ENCODE assay signal across 1 cellular context in genomic region chr14:99566390-99567354, GRCh38.
TF ChIP-seq lines count a peak whose summit lies in the region.

No MANE protein-coding gene starts in this region.

TF ChIP-seq in HepG2, 621 proteins besides CTCF, POLR2A, EP300 and RAD21 (continued from another document):
- TF ChIP-seq RNF219 (CRISPR knock-in tag; IDR thresholded peaks at IDR 0.05) = no peak
- TF ChIP-seq CBX1 (IDR thresholded peaks at IDR 0.05; ENCODE audit: low read depth) = no peak
- peak; percentile 70 for TF ChIP-seq FOXA3 (CRISPR knock-in tag; IDR thresholded peaks at IDR 0.05)
- no peak for TF ChIP-seq SNAPC2 (CRISPR knock-in tag; IDR thresholded peaks at IDR 0.05)
- TF ChIP-seq NR2F2 (IDR thresholded peaks at IDR 0.05; ENCODE audit: borderline replicate concordance, low read depth) = peak; percentile 76; the same call in 1 of the 2 replicates
- TF ChIP-seq TARDBP (CRISPR knock-in tag; IDR thresholded peaks at IDR 0.05) = peak; percentile 80; the same call in 1 of the 2 replicates
- TF ChIP-seq SP140L (CRISPR knock-in tag; IDR thresholded peaks at IDR 0.05; ENCODE audit: borderline replicate concordance) = no peak
- TF ChIP-seq ZNF761 (CRISPR knock-in tag; conservative IDR thresholded peaks at IDR 0.05) = peak; percentile 47; the same call in 1 of the 2 replicates
- no peak for TF ChIP-seq ZNF382 (CRISPR knock-in tag; IDR thresholded peaks at IDR 0.05; ENCODE audit: borderline replicate concordance)
- no peak for TF ChIP-seq SMAD1 (CRISPR knock-in tag; IDR thresholded peaks at IDR 0.05; ENCODE audit: borderline replicate concordance, low read depth)
- TF ChIP-seq ZBTB37 (CRISPR knock-in tag; IDR thresholded peaks at IDR 0.05) = no peak
- TF ChIP-seq ZNF138 (CRISPR knock-in tag; IDR thresholded peaks at IDR 0.05; ENCODE audit: low read depth) = no peak
- peak; percentile 83 for TF ChIP-seq MLX (CRISPR knock-in tag; IDR thresholded peaks at IDR 0.05)
- no peak for TF ChIP-seq ZFP62 (CRISPR knock-in tag; IDR thresholded peaks at IDR 0.05)
- TF ChIP-seq SNAPC5 (CRISPR knock-in tag; IDR thresholded peaks at IDR 0.05; ENCODE audit: borderline replicate concordance) = no peak
- TF ChIP-seq NBN (conservative IDR thresholded peaks at IDR 0.05) = no peak
- no peak for TF ChIP-seq FOXK1 (CRISPR knock-in tag; IDR thresholded peaks at IDR 0.05; ENCODE audit: borderline replicate concordance, low read depth)
- 0 out of 2 replicates have a peak, but pooled peaks have one; percentile 58 for TF ChIP-seq ZFP36L1 (CRISPR knock-in tag; IDR thresholded peaks at IDR 0.05)
- TF ChIP-seq, protein P1, sequence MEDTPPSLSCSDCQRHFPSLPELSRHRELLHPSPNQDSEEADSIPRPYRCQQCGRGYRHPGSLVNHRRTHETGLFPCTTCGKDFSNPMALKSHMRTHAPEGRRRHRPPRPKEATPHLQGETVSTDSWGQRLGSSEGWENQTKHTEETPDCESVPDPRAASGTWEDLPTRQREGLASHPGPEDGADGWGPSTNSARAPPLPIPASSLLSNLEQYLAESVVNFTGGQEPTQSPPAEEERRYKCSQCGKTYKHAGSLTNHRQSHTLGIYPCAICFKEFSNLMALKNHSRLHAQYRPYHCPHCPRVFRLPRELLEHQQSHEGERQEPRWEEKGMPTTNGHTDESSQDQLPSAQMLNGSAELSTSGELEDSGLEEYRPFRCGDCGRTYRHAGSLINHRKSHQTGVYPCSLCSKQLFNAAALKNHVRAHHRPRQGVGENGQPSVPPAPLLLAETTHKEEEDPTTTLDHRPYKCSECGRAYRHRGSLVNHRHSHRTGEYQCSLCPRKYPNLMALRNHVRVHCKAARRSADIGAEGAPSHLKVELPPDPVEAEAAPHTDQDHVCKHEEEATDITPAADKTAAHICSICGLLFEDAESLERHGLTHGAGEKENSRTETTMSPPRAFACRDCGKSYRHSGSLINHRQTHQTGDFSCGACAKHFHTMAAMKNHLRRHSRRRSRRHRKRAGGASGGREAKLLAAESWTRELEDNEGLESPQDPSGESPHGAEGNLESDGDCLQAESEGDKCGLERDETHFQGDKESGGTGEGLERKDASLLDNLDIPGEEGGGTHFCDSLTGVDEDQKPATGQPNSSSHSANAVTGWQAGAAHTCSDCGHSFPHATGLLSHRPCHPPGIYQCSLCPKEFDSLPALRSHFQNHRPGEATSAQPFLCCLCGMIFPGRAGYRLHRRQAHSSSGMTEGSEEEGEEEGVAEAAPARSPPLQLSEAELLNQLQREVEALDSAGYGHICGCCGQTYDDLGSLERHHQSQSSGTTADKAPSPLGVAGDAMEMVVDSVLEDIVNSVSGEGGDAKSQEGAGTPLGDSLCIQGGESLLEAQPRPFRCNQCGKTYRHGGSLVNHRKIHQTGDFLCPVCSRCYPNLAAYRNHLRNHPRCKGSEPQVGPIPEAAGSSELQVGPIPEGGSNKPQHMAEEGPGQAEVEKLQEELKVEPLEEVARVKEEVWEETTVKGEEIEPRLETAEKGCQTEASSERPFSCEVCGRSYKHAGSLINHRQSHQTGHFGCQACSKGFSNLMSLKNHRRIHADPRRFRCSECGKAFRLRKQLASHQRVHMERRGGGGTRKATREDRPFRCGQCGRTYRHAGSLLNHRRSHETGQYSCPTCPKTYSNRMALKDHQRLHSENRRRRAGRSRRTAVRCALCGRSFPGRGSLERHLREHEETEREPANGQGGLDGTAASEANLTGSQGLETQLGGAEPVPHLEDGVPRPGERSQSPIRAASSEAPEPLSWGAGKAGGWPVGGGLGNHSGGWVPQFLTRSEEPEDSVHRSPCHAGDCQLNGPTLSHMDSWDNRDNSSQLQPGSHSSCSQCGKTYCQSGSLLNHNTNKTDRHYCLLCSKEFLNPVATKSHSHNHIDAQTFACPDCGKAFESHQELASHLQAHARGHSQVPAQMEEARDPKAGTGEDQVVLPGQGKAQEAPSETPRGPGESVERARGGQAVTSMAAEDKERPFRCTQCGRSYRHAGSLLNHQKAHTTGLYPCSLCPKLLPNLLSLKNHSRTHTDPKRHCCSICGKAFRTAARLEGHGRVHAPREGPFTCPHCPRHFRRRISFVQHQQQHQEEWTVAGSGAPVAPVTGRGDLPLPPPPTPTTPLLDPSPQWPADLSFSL (CRISPR knock-in tag; IDR thresholded peaks at IDR 0.05) = no peak
- TF ChIP-seq, protein P2, sequence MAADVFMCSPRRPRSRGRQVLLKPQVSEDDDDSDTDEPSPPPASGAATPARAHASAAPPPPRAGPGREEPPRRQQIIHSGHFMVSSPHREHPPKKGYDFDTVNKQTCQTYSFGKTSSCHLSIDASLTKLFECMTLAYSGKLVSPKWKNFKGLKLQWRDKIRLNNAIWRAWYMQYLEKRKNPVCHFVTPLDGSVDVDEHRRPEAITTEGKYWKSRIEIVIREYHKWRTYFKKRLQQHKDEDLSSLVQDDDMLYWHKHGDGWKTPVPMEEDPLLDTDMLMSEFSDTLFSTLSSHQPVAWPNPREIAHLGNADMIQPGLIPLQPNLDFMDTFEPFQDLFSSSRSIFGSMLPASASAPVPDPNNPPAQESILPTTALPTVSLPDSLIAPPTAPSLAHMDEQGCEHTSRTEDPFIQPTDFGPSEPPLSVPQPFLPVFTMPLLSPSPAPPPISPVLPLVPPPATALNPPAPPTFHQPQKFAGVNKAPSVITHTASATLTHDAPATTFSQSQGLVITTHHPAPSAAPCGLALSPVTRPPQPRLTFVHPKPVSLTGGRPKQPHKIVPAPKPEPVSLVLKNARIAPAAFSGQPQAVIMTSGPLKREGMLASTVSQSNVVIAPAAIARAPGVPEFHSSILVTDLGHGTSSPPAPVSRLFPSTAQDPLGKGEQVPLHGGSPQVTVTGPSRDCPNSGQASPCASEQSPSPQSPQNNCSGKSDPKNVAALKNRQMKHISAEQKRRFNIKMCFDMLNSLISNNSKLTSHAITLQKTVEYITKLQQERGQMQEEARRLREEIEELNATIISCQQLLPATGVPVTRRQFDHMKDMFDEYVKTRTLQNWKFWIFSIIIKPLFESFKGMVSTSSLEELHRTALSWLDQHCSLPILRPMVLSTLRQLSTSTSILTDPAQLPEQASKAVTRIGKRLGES (CRISPR knock-in tag; IDR thresholded peaks at IDR 0.05; ENCODE audit: borderline replicate concordance) = no peak
- no peak for TF ChIP-seq THAP7 (CRISPR knock-in tag; IDR thresholded peaks at IDR 0.05)
- TF ChIP-seq HNRNPLL (IDR thresholded peaks at IDR 0.05; ENCODE audit: low read depth, low read length, poor library complexity, severe bottlenecking) = no peak
- no peak for TF ChIP-seq EZH2 (conservative IDR thresholded peaks at IDR 0.05; ENCODE audit: low read depth, low read length)
- TF ChIP-seq, protein P3, sequence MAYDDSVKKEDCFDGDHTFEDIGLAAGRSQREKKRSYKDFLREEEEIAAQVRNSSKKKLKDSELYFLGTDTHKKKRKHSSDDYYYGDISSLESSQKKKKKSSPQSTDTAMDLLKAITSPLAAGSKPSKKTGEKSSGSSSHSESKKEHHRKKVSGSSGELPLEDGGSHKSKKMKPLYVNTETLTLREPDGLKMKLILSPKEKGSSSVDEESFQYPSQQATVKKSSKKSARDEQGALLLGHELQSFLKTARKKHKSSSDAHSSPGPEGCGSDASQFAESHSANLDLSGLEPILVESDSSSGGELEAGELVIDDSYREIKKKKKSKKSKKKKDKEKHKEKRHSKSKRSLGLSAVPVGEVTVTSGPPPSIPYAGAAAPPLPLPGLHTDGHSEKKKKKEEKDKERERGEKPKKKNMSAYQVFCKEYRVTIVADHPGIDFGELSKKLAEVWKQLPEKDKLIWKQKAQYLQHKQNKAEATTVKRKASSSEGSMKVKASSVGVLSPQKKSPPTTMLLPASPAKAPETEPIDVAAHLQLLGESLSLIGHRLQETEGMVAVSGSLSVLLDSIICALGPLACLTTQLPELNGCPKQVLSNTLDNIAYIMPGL (CRISPR knock-in tag; IDR thresholded peaks at IDR 0.05; ENCODE audit: borderline replicate concordance in 1 of 2, low read depth in 1 of 2) = peak in 1 of 2 experiments; percentile 31; a peak in 1 of 4 replicates
- no peak for TF ChIP-seq GLI4 (CRISPR knock-in tag; IDR thresholded peaks at IDR 0.05; ENCODE audit: borderline replicate concordance)
- TF ChIP-seq ARNT (IDR thresholded peaks at IDR 0.05) = no peak
- TF ChIP-seq ZNF660 (CRISPR knock-in tag; IDR thresholded peaks at IDR 0.05; ENCODE audit: borderline replicate concordance, low read depth) = no peak
- TF ChIP-seq ONECUT2 (CRISPR knock-in tag; IDR thresholded peaks at IDR 0.05) = no peak
- no peak for TF ChIP-seq ZNF766 (CRISPR knock-in tag; IDR thresholded peaks at IDR 0.05; ENCODE audit: borderline replicate concordance)
- TF ChIP-seq ZNF501 (CRISPR knock-in tag; IDR thresholded peaks at IDR 0.05) = peak; percentile 74; the same call in 1 of the 2 replicates
- no peak for TF ChIP-seq ZBTB25 (CRISPR knock-in tag; IDR thresholded peaks at IDR 0.05)
- TF ChIP-seq GABPB1 (CRISPR knock-in tag; IDR thresholded peaks at IDR 0.05) = peak; percentile 32; the same call in 1 of the 2 replicates
